Comparison of ENCODE assay signal across 1 cellular context in genomic region chr1:29786791-29787732, GRCh38.
TF ChIP-seq lines count a peak whose summit lies in the region.

No MANE protein-coding gene starts in this region.

TF ChIP-seq in liver, 16 proteins besides CTCF, POLR2A, EP300 and RAD21 (continued from another document):
- TF ChIP-seq, protein P1, sequence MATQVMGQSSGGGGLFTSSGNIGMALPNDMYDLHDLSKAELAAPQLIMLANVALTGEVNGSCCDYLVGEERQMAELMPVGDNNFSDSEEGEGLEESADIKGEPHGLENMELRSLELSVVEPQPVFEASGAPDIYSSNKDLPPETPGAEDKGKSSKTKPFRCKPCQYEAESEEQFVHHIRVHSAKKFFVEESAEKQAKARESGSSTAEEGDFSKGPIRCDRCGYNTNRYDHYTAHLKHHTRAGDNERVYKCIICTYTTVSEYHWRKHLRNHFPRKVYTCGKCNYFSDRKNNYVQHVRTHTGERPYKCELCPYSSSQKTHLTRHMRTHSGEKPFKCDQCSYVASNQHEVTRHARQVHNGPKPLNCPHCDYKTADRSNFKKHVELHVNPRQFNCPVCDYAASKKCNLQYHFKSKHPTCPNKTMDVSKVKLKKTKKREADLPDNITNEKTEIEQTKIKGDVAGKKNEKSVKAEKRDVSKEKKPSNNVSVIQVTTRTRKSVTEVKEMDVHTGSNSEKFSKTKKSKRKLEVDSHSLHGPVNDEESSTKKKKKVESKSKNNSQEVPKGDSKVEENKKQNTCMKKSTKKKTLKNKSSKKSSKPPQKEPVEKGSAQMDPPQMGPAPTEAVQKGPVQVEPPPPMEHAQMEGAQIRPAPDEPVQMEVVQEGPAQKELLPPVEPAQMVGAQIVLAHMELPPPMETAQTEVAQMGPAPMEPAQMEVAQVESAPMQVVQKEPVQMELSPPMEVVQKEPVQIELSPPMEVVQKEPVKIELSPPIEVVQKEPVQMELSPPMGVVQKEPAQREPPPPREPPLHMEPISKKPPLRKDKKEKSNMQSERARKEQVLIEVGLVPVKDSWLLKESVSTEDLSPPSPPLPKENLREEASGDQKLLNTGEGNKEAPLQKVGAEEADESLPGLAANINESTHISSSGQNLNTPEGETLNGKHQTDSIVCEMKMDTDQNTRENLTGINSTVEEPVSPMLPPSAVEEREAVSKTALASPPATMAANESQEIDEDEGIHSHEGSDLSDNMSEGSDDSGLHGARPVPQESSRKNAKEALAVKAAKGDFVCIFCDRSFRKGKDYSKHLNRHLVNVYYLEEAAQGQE (IDR thresholded peaks at IDR 0.05), result no peak
- no peak for TF ChIP-seq NR2F2 (IDR thresholded peaks at IDR 0.05)
